In the genomic region with DNA sequence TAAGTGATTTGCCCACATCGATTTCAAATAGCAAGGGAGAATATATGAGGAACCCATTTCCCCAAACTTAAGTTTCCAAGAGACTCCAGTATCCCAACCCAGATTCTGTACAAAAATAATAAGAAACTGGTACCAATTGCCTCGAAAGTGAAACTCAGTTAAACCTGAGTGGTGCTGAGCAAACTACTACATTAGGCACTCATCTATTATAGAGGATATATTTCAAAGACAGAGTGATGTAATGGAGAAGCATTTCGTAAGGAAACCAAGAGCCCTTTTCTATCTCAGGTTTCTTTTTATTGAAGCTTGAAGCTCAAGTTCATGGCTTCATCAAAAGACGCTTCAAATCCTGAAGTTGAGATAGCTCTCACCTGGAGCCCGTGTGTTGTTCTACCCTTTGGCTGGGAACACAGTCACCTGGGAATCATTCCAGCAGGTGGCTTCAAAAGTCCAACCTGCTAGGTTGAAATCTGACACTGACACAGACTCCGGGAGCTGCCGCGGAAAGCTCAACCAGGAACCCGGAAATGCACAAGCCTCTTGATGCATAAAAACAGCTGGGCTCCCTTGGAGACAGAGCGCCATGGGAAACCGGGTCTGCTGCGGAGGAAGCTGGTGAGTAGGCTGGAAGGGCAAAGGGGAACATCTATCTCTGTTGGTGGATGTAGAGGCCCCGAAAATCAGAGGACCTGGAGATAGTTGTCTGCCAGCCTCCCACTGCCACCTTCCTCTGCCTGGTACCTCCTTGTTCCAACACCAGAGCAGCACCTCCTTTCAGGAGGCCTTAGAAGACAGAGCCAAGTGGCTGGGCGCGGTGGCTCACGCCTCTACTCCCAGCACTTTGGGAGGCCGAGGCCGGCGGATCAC, we compare ENCODE assay signal across 8 cellular contexts. TPM values are rescaled to one million over a fixed set of nuclear protein-coding genes. Genes with fewer than 3 reads are reported as not detected.
A peak's percentile ranks its signal among the peaks of the same experiment; 100 is the strongest.
DNase-seq lines count a peak whose midpoint lies in the region; ATAC-seq and TF ChIP-seq lines count a peak whose summit lies in the region.

A gene with protein sequence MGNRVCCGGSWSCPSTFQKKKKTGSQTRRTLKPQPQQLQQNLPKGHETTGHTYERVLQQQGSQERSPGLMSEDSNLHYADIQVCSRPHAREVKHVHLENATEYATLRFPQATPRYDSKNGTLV (plus strand): TSS at position 524 of the 867 bp plus-strand sequence. CDS start 60 bp downstream, at position 584.

- in situ Hi-C loops in GM13976 (cut with MboI; ENCODE audit: low sequenced_read_pairs, unreplicated experiment), result no loop called here

- intact Hi-C loops in heart right ventricle (cut with DNase I), result no loop called here

- TF ChIP-seq CTCF in heart right ventricle (IDR thresholded peaks at IDR 0.05) (no peak), GM13976 (IDR thresholded peaks at IDR 0.05; ENCODE audit: borderline replicate concordance, control extremely low read depth, extremely low read depth, insufficient read depth, missing control alignments) (no peak)

- peaks cover 0 to 44% (median 28%) of the 10 kb centered on the region in 9 donors for H3K4me1 ChIP-seq in heart right ventricle
- H3K4me1 ChIP-seq in rectal smooth muscle tissue (ENCODE audit: control insufficient read depth, insufficient read depth, low read length), result peaks cover 15% of the 10 kb centered on the region

- peaks cover 0 to 12% (median 0%) of the 10 kb centered on the region in 7 donors for H3K27me3 ChIP-seq in heart right ventricle
- H3K27me3 ChIP-seq in rectal smooth muscle tissue (ENCODE audit: control insufficient read depth, insufficient read depth, low read length), result no peaks in the 10 kb centered on the region

- WGBS in heart right ventricle, 2 donors, result 46 to 50% methylated on average over 19 of the region's 19 CpGs

- ATAC-seq in heart right ventricle (peak in 3 of 8 donors; percentile 2 to 69 (median 23)), HG03457 (IDR thresholded peaks at IDR 0.05; ENCODE audit: unreplicated experiment) (no peak)

- DNase-seq in HT1080 (ENCODE audit: low read depth) (peak; percentile 10), NCI-H748 treated with DMSO at 0.1 percent for 48 hours (lab: John Stamatoyannopoulos, UW) (peak; percentile 86), heart right ventricle (peak in 1 of 2 donors; percentile 46), GM13976 (ENCODE audit: low spot score) (no peak), NCI-H1694 (lab: John Stamatoyannopoulos, UW) (no peak)
- no peak for DNase-seq in activated CD4-positive, alpha-beta T cell treated with anti-CD3 and anti-CD28 coated beads for 4 hours

- peak within 1 kb of the TSS in 9 of 10 donors; percentile 15 to 78 (median 61) for H3K27ac ChIP-seq in heart right ventricle
- no peak within 1 kb of the TSS for H3K27ac ChIP-seq in rectal smooth muscle tissue (ENCODE audit: low read depth, low read length)

- H3K4me3 ChIP-seq in heart right ventricle (peak within 1 kb of the TSS in 5 of 10 donors; percentile 3 to 34 (median 8)), rectal smooth muscle tissue (ENCODE audit: low read length) (peak within 1 kb of the TSS; percentile 45)

- H3K9me3 ChIP-seq in heart right ventricle, result no peaks in the 10 kb centered on the region

- H3K36me3 ChIP-seq in heart right ventricle, result peaks cover 0 to 5% (median 0%) of the 10 kb centered on the region in 9 donors
- H3K36me3 ChIP-seq in rectal smooth muscle tissue (ENCODE audit: control insufficient read depth, insufficient read depth, low read length), result no peaks in the 10 kb centered on the region

- H3K9ac ChIP-seq in rectal smooth muscle tissue (ENCODE audit: low read length), result no peak within 1 kb of the TSS

RNA-seq across cellular contexts. Expression of the gene that starts here (rescaled TPM):
- not detected in 2 replicates for total RNA-seq in HT1080 (2014; rRNA removed; shearing (Covaris generic))
- not detected in 2 replicates for polyA plus RNA-seq in HT1080 (2015; cell fraction: cytosol; rRNA removed)
- not detected in 2 replicates for polyA plus RNA-seq in HT1080 (2015; cell fraction: nucleus; rRNA removed)
- total RNA-seq in heart right ventricle, result 1 to 10 TPM in 8 of 10 donors, under 1 TPM in 2; 0.48 to 4.1 (median 1.6) TPM
- 1 to 10 TPM; 3.0 to 3.2 TPM for polyA plus RNA-seq in heart right ventricle

Comparison
In these comparisons a context has a peak if more than half of its experiments do, and no peak if none do; other contexts are left out.
1. Peak in DNase-seq in HT1080; RNA of the gene not detected or under 1 TPM.